17 cellular contexts compared by ENCODE assay signal in the genomic region with DNA sequence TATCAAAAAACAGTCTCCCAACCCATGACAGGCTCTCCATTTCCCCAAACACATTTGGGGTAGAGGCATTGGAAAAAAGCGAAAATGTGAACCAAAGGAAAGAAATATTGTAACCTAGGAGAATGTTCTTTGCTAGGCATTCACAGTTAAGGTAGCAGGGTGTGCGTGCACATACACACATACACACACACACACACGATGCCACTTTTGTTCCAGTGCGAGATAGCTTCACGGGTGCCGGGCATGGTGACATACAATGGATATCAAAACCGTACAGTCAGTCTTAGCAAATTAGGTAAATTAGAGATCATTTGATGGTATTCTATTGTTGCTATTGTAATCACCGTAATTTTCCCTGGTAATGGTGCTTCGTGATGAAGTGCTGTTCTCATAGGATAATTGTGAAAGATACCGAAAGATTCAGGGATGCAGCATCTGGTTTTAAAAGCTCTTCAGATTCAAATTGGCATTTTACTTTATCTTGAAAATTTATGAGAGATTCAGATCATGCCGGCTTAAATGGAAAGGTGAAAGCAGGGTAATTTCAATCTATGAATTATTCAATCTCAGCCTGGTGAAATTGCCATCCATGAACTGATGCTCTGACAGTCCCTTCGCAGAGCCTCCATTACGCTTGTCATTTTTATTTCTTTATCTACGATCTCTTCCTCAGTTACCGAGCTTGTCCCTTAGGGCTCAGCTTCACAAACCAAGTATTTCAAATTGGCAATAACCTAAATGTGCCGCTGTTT.
DNase-seq lines count a peak whose midpoint lies in the region; ATAC-seq, FAIRE-seq and TF ChIP-seq lines count a peak whose summit lies in the region.
"Had no signal": no experiment of that assay in that cellular context is flagged by ENCODE, and none has a peak within 500 bp of the region (broad histone marks: within the 10 kb centered on the region; RNA-seq: fewer than 3 reads in every experiment).

No MANE protein-coding gene starts in this region.

- FAIRE-seq in frontal cortex (lab: Jason Lieb, UNC) = no peak
- FAIRE-seq: HepG2 had no signal

- H3K36me3 ChIP-seq in BE2C = no peaks in the 10 kb centered on the region
- H3K36me3 ChIP-seq: MG63 had no signal

- ATAC-seq in SK-N-SH treated with all-trans-retinoic acid at 6 μM for 48 hours = peak; percentile 55
- ATAC-seq: CD8-positive, alpha-beta T cell had no signal

- DNase-seq in BE2C (no peak), NCI-H1105 treated with DMSO at 0.1 percent for 48 hours (lab: John Stamatoyannopoulos, UW) (peak; percentile 91), NCI-H345 treated with DMSO at 0.1 percent for 48 hours (lab: John Stamatoyannopoulos, UW; ENCODE audit: unreplicated experiment) (peak; percentile 49), frontal cortex (ENCODE audit: low spot score in 2 of 2) (no peak), SKM-1 treated with dmso at 0.1 percent for 144 hours (lab: John Stamatoyannopoulos, UW; ENCODE audit: unreplicated experiment) (no peak), KG1 (lab: John Stamatoyannopoulos, UW) (no peak), DMS53 treated with DMSO at 0.1 percent for 48 hours (lab: John Stamatoyannopoulos, UW; ENCODE audit: unreplicated experiment) (no peak)
- DNase-seq: ACHN; CD8-positive, alpha-beta T cell; MG63; NCI-H1694 treated with DMSO at 0.1 percent for 48 hours; NCI-H226; OCI-M1; RPMI8226; T1000 had no signal

- TF ChIP-seq CTCF in BE2C (IDR thresholded peaks at IDR 0.05; ENCODE audit: low read depth, low read length) = no peak

- no peaks in the 10 kb centered on the region for H3K9me3 ChIP-seq in BE2C
- H3K9me3 ChIP-seq: MG63 had no signal

- H3K4me3 ChIP-seq in BE2C (ENCODE audit: low read depth, low read length) = peak overlapping the region; percentile 62
- H3K4me3 ChIP-seq: MG63 had no signal

- H3K27me3 ChIP-seq in BE2C = no peaks in the 10 kb centered on the region
- H3K27me3 ChIP-seq: MG63 had no signal

- peaks cover 12% of the 10 kb centered on the region for H3K4me1 ChIP-seq in BE2C

TF ChIP-seq in SK-N-SH treated with all-trans-retinoic acid at 6 μM for 48 hours, 23 proteins besides CTCF, POLR2A, EP300 and RAD21:
- TF ChIP-seq GLIS3 (CRISPR knock-in tag; IDR thresholded peaks at IDR 0.05) = no peak
- TF ChIP-seq POU6F1 (CRISPR knock-in tag; IDR thresholded peaks at IDR 0.05; ENCODE audit: borderline replicate concordance, low read depth) = no peak
- TF ChIP-seq ZC3H10 (CRISPR knock-in tag; IDR thresholded peaks at IDR 0.05) = no peak
- no peak for TF ChIP-seq ZNF70 (CRISPR knock-in tag; IDR thresholded peaks at IDR 0.05)
- 0 out of 2 replicates have a peak, but pooled peaks have one; percentile 21 for TF ChIP-seq TCF4 (CRISPR knock-in tag; IDR thresholded peaks at IDR 0.05; ENCODE audit: borderline replicate concordance)
- TF ChIP-seq TOX (CRISPR knock-in tag; IDR thresholded peaks at IDR 0.05; ENCODE audit: borderline replicate concordance) = no peak

Comparison
In these comparisons a context has a peak if more than half of its experiments do, and no peak if none do; other contexts are left out.
1. DNase-seq: peak in NCI-H1105 treated with DMSO at 0.1 percent for 48 hours (single experiment) and NCI-H345 treated with DMSO at 0.1 percent for 48 hours (single experiment); none in BE2C (single experiment), frontal cortex (0 of 2), SKM-1 treated with dmso at 0.1 percent for 144 hours (single experiment), KG1 (single experiment) and DMS53 treated with DMSO at 0.1 percent for 48 hours (single experiment).